ENCODE assay signal across 11 cellular contexts in the genomic region with DNA sequence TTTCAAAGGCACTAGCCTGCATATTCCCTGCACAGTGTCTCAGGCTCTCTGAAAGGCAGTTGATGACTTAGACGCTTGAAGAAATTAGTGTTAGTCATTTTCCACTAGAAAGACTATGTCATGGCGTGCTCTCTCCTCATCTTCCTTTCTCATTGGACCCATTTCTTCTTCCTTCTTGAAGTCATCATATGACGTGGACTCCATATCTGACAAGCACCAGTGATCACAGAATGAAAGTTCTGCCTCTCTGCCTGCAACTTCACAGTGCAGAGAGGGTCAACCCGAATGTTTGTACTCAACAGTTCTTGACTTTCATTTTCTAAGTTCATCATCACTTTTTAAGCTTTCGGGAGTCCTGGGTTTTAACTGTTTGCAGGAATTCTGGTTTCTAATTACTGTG.
DNase-seq lines count a peak whose midpoint lies in the region; ATAC-seq and TF ChIP-seq lines count a peak whose summit lies in the region.
"Had no signal": no experiment of that assay in that cellular context is flagged by ENCODE, and none has a peak within 500 bp of the region (broad histone marks: within the 10 kb centered on the region; RNA-seq: fewer than 3 reads in every experiment).

No MANE protein-coding gene starts in this region.

- ATAC-seq in GM19395 (IDR thresholded peaks at IDR 0.05; ENCODE audit: unreplicated experiment) (peak; percentile 75), HG03060 (IDR thresholded peaks at IDR 0.05; ENCODE audit: low read depth, unreplicated experiment) (peak; percentile 47)

- H3K4me1 ChIP-seq in tibial artery, result peaks cover 0 to 18% (median 13%) of the 10 kb centered on the region in 4 donors

- H3K4me3 Mint-ChIP-seq in activated T-helper 2 cell treated with anti-CD3 and anti-CD28 coated beads, Interferon-gamma antibody, Interleukin-2, Interleukin-4, amounts not matched to agents 10 μg/mL and 5 μg/mL and 100 μg/mL, durations not matched to agents 14 hours and 24 hours and 36 hours (ENCODE audit: low read depth), result no peak overlapping the region
- H3K4me3 Mint-ChIP-seq in activated CD4-positive, alpha-beta T cell treated with anti-CD3 and anti-CD28 coated beads, Interleukin-2, amount 10 ng/mL, durations not matched to agents 7 days and 5 days, result no peak overlapping the region
- H3K4me3 Mint-ChIP-seq: activated CD4-positive, alpha-beta memory T cell treated with anti-CD3 and anti-CD28 coated beads, Interleukin-2, amount 10 ng/mL, durations not matched to agents 7 days and 5 days; CD8-positive, alpha-beta memory T cell had no signal

- H3K36me3 ChIP-seq in tibial artery, result no peaks in the 10 kb centered on the region

- CTCF ChIA-PET in activated CD4-positive, alpha-beta T cell treated with anti-CD3 and anti-CD28 coated beads, Interleukin-2, amount 10 ng/mL, durations not matched to agents 7 days and 5 days (lab: Charles Lee), result no interaction called here

- peaks cover 7% of the 10 kb centered on the region for H3K9me3 Mint-ChIP-seq in activated T-helper 2 cell treated with anti-CD3 and anti-CD28 coated beads, Interferon-gamma antibody, Interleukin-2, Interleukin-4, amounts not matched to agents 10 μg/mL and 5 μg/mL and 100 μg/mL, durations not matched to agents 14 hours and 24 hours and 36 hours
- H3K9me3 Mint-ChIP-seq in activated CD4-positive, alpha-beta T cell treated with anti-CD3 and anti-CD28 coated beads, Interleukin-2, amount 10 ng/mL, durations not matched to agents 7 days and 5 days, result no peaks in the 10 kb centered on the region
- H3K9me3 Mint-ChIP-seq: activated CD4-positive, alpha-beta memory T cell treated with anti-CD3 and anti-CD28 coated beads, Interleukin-2, amount 10 ng/mL, durations not matched to agents 7 days and 5 days had no signal

- DNase-seq in GM13977 (ENCODE audit: low spot score) (peak; percentile 46), NCI-H187 treated with DMSO at 0.1 percent for 48 hours (lab: John Stamatoyannopoulos, UW) (no peak), NCI-H187 (lab: John Stamatoyannopoulos, UW) (no peak), tibial artery (no peak)
- no peak for DNase-seq in activated T-helper 2 cell treated with anti-CD3 and anti-CD28 coated beads, Interferon-gamma antibody, Interleukin-2, Interleukin-4, amounts not matched to agents 10 μg/mL and 5 μg/mL and 100 μg/mL, durations not matched to agents 14 hours and 24 hours and 36 hours (ENCODE audit: low spot score)
- no peak for DNase-seq in activated CD4-positive, alpha-beta T cell treated with anti-CD3 and anti-CD28 coated beads, Interleukin-2, amount 10 ng/mL, durations not matched to agents 7 days and 5 days
- DNase-seq: activated CD4-positive, alpha-beta memory T cell treated with anti-CD3 and anti-CD28 coated beads, Interleukin-2, amount 10 ng/mL, durations not matched to agents 7 days and 5 days; CD8-positive, alpha-beta memory T cell; stimulated activated CD8-positive, alpha-beta memory T cell treated with anti-CD3 and anti-CD28 coated beads, Interleukin-4, amount 100 ng/mL, for 48 hours had no signal

- no peaks in the 10 kb centered on the region for H3K36me3 Mint-ChIP-seq in activated T-helper 2 cell treated with anti-CD3 and anti-CD28 coated beads, Interferon-gamma antibody, Interleukin-2, Interleukin-4, amounts not matched to agents 10 μg/mL and 5 μg/mL and 100 μg/mL, durations not matched to agents 14 hours and 24 hours and 36 hours (ENCODE audit: low read depth)
- H3K36me3 Mint-ChIP-seq in activated CD4-positive, alpha-beta T cell treated with anti-CD3 and anti-CD28 coated beads, Interleukin-2, amount 10 ng/mL, durations not matched to agents 7 days and 5 days (ENCODE audit: low read depth), result no peaks in the 10 kb centered on the region
- H3K36me3 Mint-ChIP-seq: CD8-positive, alpha-beta memory T cell had no signal

- no peak for TF ChIP-seq CTCF in GM13977 (IDR thresholded peaks at IDR 0.05; ENCODE audit: extremely low read depth, insufficient read depth, missing control alignments)
- TF ChIP-seq CTCF in tibial artery (IDR thresholded peaks at IDR 0.05), result no peak

- POLR2A ChIA-PET in activated CD4-positive, alpha-beta T cell treated with anti-CD3 and anti-CD28 coated beads, Interleukin-2, amount 10 ng/mL, durations not matched to agents 7 days and 5 days (lab: Charles Lee), result no interaction called here

- H3K27ac Mint-ChIP-seq in activated T-helper 2 cell treated with anti-CD3 and anti-CD28 coated beads, Interferon-gamma antibody, Interleukin-2, Interleukin-4, amounts not matched to agents 10 μg/mL and 5 μg/mL and 100 μg/mL, durations not matched to agents 14 hours and 24 hours and 36 hours, result peak overlapping the region; percentile 63
- H3K27ac Mint-ChIP-seq in activated CD4-positive, alpha-beta T cell treated with anti-CD3 and anti-CD28 coated beads, Interleukin-2, amount 10 ng/mL, durations not matched to agents 7 days and 5 days, result no peak overlapping the region
- H3K27ac Mint-ChIP-seq: activated CD4-positive, alpha-beta memory T cell treated with anti-CD3 and anti-CD28 coated beads, Interleukin-2, amount 10 ng/mL, durations not matched to agents 7 days and 5 days; CD8-positive, alpha-beta memory T cell had no signal

- H3K27me3 Mint-ChIP-seq in activated T-helper 2 cell treated with anti-CD3 and anti-CD28 coated beads, Interferon-gamma antibody, Interleukin-2, Interleukin-4, amounts not matched to agents 10 μg/mL and 5 μg/mL and 100 μg/mL, durations not matched to agents 14 hours and 24 hours and 36 hours (ENCODE audit: low read depth), result no peaks in the 10 kb centered on the region
- H3K27me3 Mint-ChIP-seq in activated CD4-positive, alpha-beta T cell treated with anti-CD3 and anti-CD28 coated beads, Interleukin-2, amount 10 ng/mL, durations not matched to agents 7 days and 5 days, result no peaks in the 10 kb centered on the region

- H3K4me1 Mint-ChIP-seq in activated T-helper 2 cell treated with anti-CD3 and anti-CD28 coated beads, Interferon-gamma antibody, Interleukin-2, Interleukin-4, amounts not matched to agents 10 μg/mL and 5 μg/mL and 100 μg/mL, durations not matched to agents 14 hours and 24 hours and 36 hours (ENCODE audit: low read depth), result peaks cover 25% of the 10 kb centered on the region
- no peaks in the 10 kb centered on the region for H3K4me1 Mint-ChIP-seq in activated CD4-positive, alpha-beta T cell treated with anti-CD3 and anti-CD28 coated beads, Interleukin-2, amount 10 ng/mL, durations not matched to agents 7 days and 5 days
- H3K4me1 Mint-ChIP-seq: activated CD4-positive, alpha-beta memory T cell treated with anti-CD3 and anti-CD28 coated beads, Interleukin-2, amount 10 ng/mL, durations not matched to agents 7 days and 5 days; CD8-positive, alpha-beta memory T cell had no signal

- no peak overlapping the region for H3K27ac ChIP-seq in tibial artery

- H3K9me3 ChIP-seq in tibial artery, result no peaks in the 10 kb centered on the region

- H3K27me3 ChIP-seq in tibial artery, result no peaks in the 10 kb centered on the region

- no peak overlapping the region for H3K4me3 ChIP-seq in tibial artery

- in situ Hi-C loops in GM13977 (cut with MboI; ENCODE audit: low pct_unique_long_range_greater_than_20kb, low sequenced_read_pairs, unreplicated experiment), result no loop called here

- intact Hi-C loops in activated T-helper 2 cell treated with anti-CD3 and anti-CD28 coated beads, Interferon-gamma antibody, Interleukin-2, Interleukin-4, amounts not matched to agents 10 μg/mL and 5 μg/mL and 100 μg/mL, durations not matched to agents 14 hours and 24 hours and 36 hours (cut with micrococcal nuclease), result loop anchor here (1.0 to 5.0 kb wide), 4 partner anchors 18 to 107 kb away; no protein-coding TSS in a partner anchor
- intact Hi-C loops in tibial artery (cut with DNase I; ENCODE audit: low total_unique reads), result no loop called here
